9 cellular contexts compared by ENCODE assay signal in the genomic region with DNA sequence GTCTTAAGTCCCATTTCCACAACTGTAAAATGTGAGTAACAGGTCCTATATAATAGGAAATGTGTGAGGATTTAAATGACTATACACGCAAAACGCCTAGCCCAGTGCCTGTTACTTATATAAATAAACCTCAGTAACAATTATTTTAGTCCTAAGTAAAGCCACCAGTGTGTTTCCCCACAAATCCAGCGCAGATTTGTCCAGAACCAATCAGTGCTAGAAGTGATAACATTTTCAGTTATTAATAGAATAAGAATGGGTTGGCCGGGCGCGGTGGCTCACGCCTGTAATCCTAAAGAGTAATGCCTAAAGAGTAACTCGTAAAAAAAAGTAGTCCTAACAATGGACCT. TPM values are rescaled to one million over a fixed set of nuclear protein-coding genes. Genes with fewer than 3 reads are reported as not detected.
DNase-seq lines count a peak whose midpoint lies in the region; ATAC-seq, FAIRE-seq and TF ChIP-seq lines count a peak whose summit lies in the region.
"Had no signal": no experiment of that assay in that cellular context is flagged by ENCODE, and none has a peak within 500 bp of the region (broad histone marks: within the 10 kb centered on the region; RNA-seq: fewer than 3 reads in every experiment).

No MANE protein-coding gene starts in this region.

- H3K27ac Mint-ChIP-seq in T-helper 2 cell treated with Interferon-gamma antibody and Interleukin-4, amounts not matched to agents 5 μg/mL and 100 μg/mL, for 36 hours: peak overlapping the region; percentile 91
- peak overlapping the region; percentile 89 for H3K27ac Mint-ChIP-seq in activated naive CD8-positive, alpha-beta T cell treated with anti-CD3 and anti-CD28 coated beads, Interleukin-2, amount 50 U/mL, for 24 hours

- peak; percentile 6 for ATAC-seq in activated naive CD8-positive, alpha-beta T cell treated with anti-CD3 and anti-CD28 coated beads, Interleukin-2, amount 50 U/mL, for 24 hours
- ATAC-seq in GM21723 (IDR thresholded peaks at IDR 0.05; ENCODE audit: unreplicated experiment): no peak

- peaks cover 1% of the 10 kb centered on the region for H3K36me3 Mint-ChIP-seq in T-helper 2 cell treated with Interferon-gamma antibody and Interleukin-4, amounts not matched to agents 5 μg/mL and 100 μg/mL, for 36 hours (ENCODE audit: low read depth)
- no peaks in the 10 kb centered on the region for H3K36me3 Mint-ChIP-seq in activated naive CD8-positive, alpha-beta T cell treated with anti-CD3 and anti-CD28 coated beads, Interleukin-2, amount 50 U/mL, for 24 hours (ENCODE audit: low read depth)

- intact Hi-C loops in kidney (cut with DNase I): no loop called here
- intact Hi-C loops in testis (cut with DNase I; ENCODE audit: low total_unique reads): no loop called here

- H3K27ac ChIP-seq in kidney (ENCODE audit: low read depth in 2 of 2, low read length in 2 of 2): peak overlapping the region in 1 of 2 donors; percentile 59
- peak overlapping the region; percentile 79 to 84 for H3K27ac ChIP-seq in testis

- H3K4me3 Mint-ChIP-seq in T-helper 2 cell treated with Interferon-gamma antibody and Interleukin-4, amounts not matched to agents 5 μg/mL and 100 μg/mL, for 36 hours: peak overlapping the region; percentile 97
- H3K4me3 Mint-ChIP-seq in activated naive CD8-positive, alpha-beta T cell treated with anti-CD3 and anti-CD28 coated beads, Interleukin-2, amount 50 U/mL, for 24 hours: peak overlapping the region; percentile 92

- H3K4me3 ChIP-seq in kidney (ENCODE audit: low read length in 2 of 2) (peak overlapping the region; percentile 84 to 100), testis (peak overlapping the region; percentile 75 to 90)

- WGBS in testis, 2 donors: 4 to 6% methylated on average over 8 of the region's 8 CpGs

- H3K9ac ChIP-seq in kidney (ENCODE audit: low read length in 2 of 2): peak overlapping the region; percentile 92 to 99

- no peaks in the 10 kb centered on the region for H3K27me3 ChIP-seq in testis

- H3K36me3 ChIP-seq in kidney (ENCODE audit: control insufficient read depth in 1 of 2, insufficient read depth in 2 of 2, low read length in 2 of 2) (no peaks in the 10 kb centered on the region), testis (ENCODE audit: low read depth, missing control alignments) (no peaks in the 10 kb centered on the region)

- no peak for DNase-seq in T-helper 2 cell treated with Interferon-gamma antibody and Interleukin-4, amounts not matched to agents 5 μg/mL and 100 μg/mL, for 36 hours (ENCODE audit: low spot score)
- DNase-seq in T-helper 2 cell (no peak), kidney (no peak), testis (no peak), AG08396 (ENCODE audit: low spot score) (no peak)
- no peak for DNase-seq in activated naive CD8-positive, alpha-beta T cell treated with anti-CD3 and anti-CD28 coated beads, Interleukin-2, amount 50 U/mL, for 24 hours
- no peak for DNase-seq in activated CD8-positive, alpha-beta memory T cell treated with anti-CD3 and anti-CD28 coated beads, Interleukin-2, amount 50 U/mL, for 48 hours

- H3K4me1 ChIP-seq in kidney (ENCODE audit: control insufficient read depth in 1 of 2, insufficient read depth in 1 of 2, low read depth in 1 of 2, low read length in 2 of 2): peaks cover 0 to 2% of the 10 kb centered on the region in 2 donors
- peaks cover 11% of the 10 kb centered on the region for H3K4me1 ChIP-seq in testis

- FAIRE-seq in kidney (lab: Jason Lieb, UNC): no peak
- FAIRE-seq: islet of Langerhans had no signal

- no peaks in the 10 kb centered on the region for H3K9me3 Mint-ChIP-seq in T-helper 2 cell treated with Interferon-gamma antibody and Interleukin-4, amounts not matched to agents 5 μg/mL and 100 μg/mL, for 36 hours
- H3K9me3 Mint-ChIP-seq in activated naive CD8-positive, alpha-beta T cell treated with anti-CD3 and anti-CD28 coated beads, Interleukin-2, amount 50 U/mL, for 24 hours: no peaks in the 10 kb centered on the region

- H3K9me3 ChIP-seq in kidney (ENCODE audit: control insufficient read depth in 1 of 2, low read length in 2 of 2) (no peaks in the 10 kb centered on the region), testis (no peaks in the 10 kb centered on the region)

- H3K27me3 Mint-ChIP-seq in T-helper 2 cell treated with Interferon-gamma antibody and Interleukin-4, amounts not matched to agents 5 μg/mL and 100 μg/mL, for 36 hours (ENCODE audit: low read depth): no peaks in the 10 kb centered on the region
- no peaks in the 10 kb centered on the region for H3K27me3 Mint-ChIP-seq in activated naive CD8-positive, alpha-beta T cell treated with anti-CD3 and anti-CD28 coated beads, Interleukin-2, amount 50 U/mL, for 24 hours

- H3K4me1 Mint-ChIP-seq in T-helper 2 cell treated with Interferon-gamma antibody and Interleukin-4, amounts not matched to agents 5 μg/mL and 100 μg/mL, for 36 hours (ENCODE audit: low read depth): peaks cover 15% of the 10 kb centered on the region
- H3K4me1 Mint-ChIP-seq in activated naive CD8-positive, alpha-beta T cell treated with anti-CD3 and anti-CD28 coated beads, Interleukin-2, amount 50 U/mL, for 24 hours: peaks cover 14% of the 10 kb centered on the region

- TF ChIP-seq CTCF in kidney (IDR thresholded peaks at IDR 0.05; ENCODE audit: borderline replicate concordance, extremely low read depth, insufficient read depth) (no peak), testis (IDR thresholded peaks at IDR 0.05) (no peak)

- TF ChIP-seq POLR2A in testis (IDR thresholded peaks at IDR 0.05): no peak

RNA-seq across cellular contexts. Expression of a gene that starts 0.6 kb away (rescaled TPM):
- total RNA-seq in kidney (35.4 TPM), testis (10 to 100 TPM; 49.4 to 70.9 TPM)
- polyA plus RNA-seq in kidney (ENCODE audit: insufficient read depth, low read depth, low replicate concordance) (8.0 TPM), testis (ENCODE audit: insufficient read depth, low read depth, low replicate concordance) (36.3 TPM)

RNA-seq across cellular contexts. Expression of a gene that starts 15.5 kb away (rescaled TPM):
- total RNA-seq in kidney (2.5 TPM), testis (100 to 1,000 TPM; 107 to 156 TPM)
- polyA plus RNA-seq in kidney (ENCODE audit: insufficient read depth, low read depth, low replicate concordance) (46.5 TPM), testis (ENCODE audit: insufficient read depth, low read depth, low replicate concordance) (99.0 TPM)

RNA-seq across cellular contexts. Expression of a gene that starts 29.9 kb away (rescaled TPM):
- total RNA-seq in kidney (0.91 TPM), testis (1 to 10 TPM; 3.7 to 4.2 TPM)
- polyA plus RNA-seq in kidney (ENCODE audit: insufficient read depth, low read depth, low replicate concordance) (6.7 TPM), testis (ENCODE audit: insufficient read depth, low read depth, low replicate concordance) (2.9 TPM)

RNA-seq across cellular contexts. Expression of a gene that starts 49.8 kb away (rescaled TPM):
- total RNA-seq in kidney: 0.66 TPM
- polyA plus RNA-seq in kidney (ENCODE audit: insufficient read depth, low read depth, low replicate concordance): not detected
- 10 to 100 TPM; 16.7 to 21.3 TPM for total RNA-seq in testis
- 12.1 TPM for polyA plus RNA-seq in testis (ENCODE audit: insufficient read depth, low read depth, low replicate concordance)

Comparison
In these comparisons a context has a peak if more than half of its experiments do, and no peak if none do; other contexts are left out.
1. RNA of a gene that starts 15.5 kb away (total RNA-seq): 107 to 156 TPM in testis; 2.5 TPM in kidney (single experiment); every median in the first group is over 10 times any median in the second.